ENCODE assay signal across 16 cellular contexts in the genomic region with DNA sequence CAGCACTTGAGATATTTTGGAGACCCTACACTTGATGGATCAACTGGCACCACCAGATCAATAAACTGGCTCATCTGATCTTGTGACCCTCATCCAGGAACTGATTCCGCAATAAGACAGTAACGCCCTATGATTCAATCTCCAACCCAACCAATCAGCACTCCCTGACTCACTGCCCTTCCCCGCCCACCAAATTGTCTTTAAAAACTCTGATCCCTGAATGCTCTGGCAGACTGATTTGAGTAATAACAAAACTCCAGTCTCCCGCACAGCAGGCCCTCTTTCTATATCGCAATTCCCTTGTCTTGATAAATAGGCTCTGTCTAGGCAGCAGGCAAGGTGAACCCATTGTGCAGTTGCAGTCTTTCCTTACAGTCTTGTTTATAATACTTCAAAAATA.
"Had no signal": no experiment of that assay in that cellular context is flagged by ENCODE, and none has a peak within 500 bp of the region (broad histone marks: within the 10 kb centered on the region; RNA-seq: fewer than 3 reads in every experiment).

No MANE protein-coding gene starts in this region.

- ATAC-seq: activated CD4-positive, alpha-beta T cell treated with anti-CD3 and anti-CD28 coated beads for 36 hours; esophagus mucosa; naive thymus-derived CD8-positive, alpha-beta T cell; stimulated activated memory B cell treated with anti-CD40 and anti-IgM and Interleukin-4, amounts not matched to agents 10 μg/mL and 1 μg/mL and 100 μg/mL, for 72 hours; T-helper 17 cell had no signal

- H3K27me3 ChIP-seq: cardiac muscle cell, dorsolateral prefrontal cortex, thyroid gland had no signal

- H3K27ac Mint-ChIP-seq: activated CD4-positive, alpha-beta memory T cell treated with anti-CD3 and anti-CD28 coated beads, Interleukin-2, amount 10 ng/mL, durations not matched to agents 7 days and 5 days; activated CD4-positive, alpha-beta T cell treated with anti-CD3 and anti-CD28 coated beads for 36 hours; activated naive CD4-positive, alpha-beta T cell treated with anti-CD3 and anti-CD28 coated beads, Interleukin-2, amount 10 ng/mL, durations not matched to agents 7 days and 5 days; activated T-cell treated with anti-CD3 and anti-CD28 coated beads, Interleukin-2, amount 50 U/mL, for 24 hours; memory B cell; naive thymus-derived CD8-positive, alpha-beta T cell; stimulated activated memory B cell treated with anti-CD40 and anti-IgM and Interleukin-4, amounts not matched to agents 10 μg/mL and 1 μg/mL and 100 μg/mL, for 72 hours; T-helper 17 cell had no signal

- H3K36me3 Mint-ChIP-seq: activated naive CD4-positive, alpha-beta T cell treated with anti-CD3 and anti-CD28 coated beads, Interleukin-2, amount 10 ng/mL, durations not matched to agents 7 days and 5 days; memory B cell; naive thymus-derived CD8-positive, alpha-beta T cell; stimulated activated memory B cell treated with anti-CD40 and anti-IgM and Interleukin-4, amounts not matched to agents 10 μg/mL and 1 μg/mL and 100 μg/mL, for 72 hours had no signal

- H3K9me3 ChIP-seq: left ventricle myocardium inferior, thyroid gland had no signal

- H3K4me3 ChIP-seq: cardiac muscle cell, dorsolateral prefrontal cortex, left ventricle myocardium inferior, thyroid gland had no signal

- H3K4me1 ChIP-seq: left ventricle myocardium inferior, thyroid gland had no signal

- H3K36me3 ChIP-seq: cardiac muscle cell, left ventricle myocardium inferior, thyroid gland, WERI-Rb-1 had no signal

- DNase-seq: activated CD4-positive, alpha-beta memory T cell treated with anti-CD3 and anti-CD28 coated beads, Interleukin-2, amount 10 ng/mL, durations not matched to agents 7 days and 5 days; activated CD4-positive, alpha-beta T cell treated with anti-CD3 and anti-CD28 coated beads for 36 hours; activated naive CD4-positive, alpha-beta T cell treated with anti-CD3 and anti-CD28 coated beads, Interleukin-2, amount 10 ng/mL, durations not matched to agents 7 days and 5 days; activated T-cell treated with anti-CD3 and anti-CD28 coated beads, Interleukin-2, amount 50 U/mL, for 24 hours; dorsolateral prefrontal cortex; kidney; left ventricle myocardium inferior; naive thymus-derived CD8-positive, alpha-beta T cell; retina; T-helper 17 cell; thyroid gland; WERI-Rb-1 had no signal

- H3K27me3 Mint-ChIP-seq: activated CD4-positive, alpha-beta memory T cell treated with anti-CD3 and anti-CD28 coated beads, Interleukin-2, amount 10 ng/mL, durations not matched to agents 7 days and 5 days; activated CD4-positive, alpha-beta T cell treated with anti-CD3 and anti-CD28 coated beads for 36 hours; activated naive CD4-positive, alpha-beta T cell treated with anti-CD3 and anti-CD28 coated beads, Interleukin-2, amount 10 ng/mL, durations not matched to agents 7 days and 5 days; activated T-cell treated with anti-CD3 and anti-CD28 coated beads, Interleukin-2, amount 50 U/mL, for 24 hours; memory B cell; naive thymus-derived CD8-positive, alpha-beta T cell; stimulated activated memory B cell treated with anti-CD40 and anti-IgM and Interleukin-4, amounts not matched to agents 10 μg/mL and 1 μg/mL and 100 μg/mL, for 72 hours; T-helper 17 cell had no signal

- H3K27ac ChIP-seq: cardiac muscle cell, dorsolateral prefrontal cortex, left ventricle myocardium inferior, thyroid gland, WERI-Rb-1 had no signal

- H3K4me1 Mint-ChIP-seq: activated CD4-positive, alpha-beta memory T cell treated with anti-CD3 and anti-CD28 coated beads, Interleukin-2, amount 10 ng/mL, durations not matched to agents 7 days and 5 days; activated CD4-positive, alpha-beta T cell treated with anti-CD3 and anti-CD28 coated beads for 36 hours; activated naive CD4-positive, alpha-beta T cell treated with anti-CD3 and anti-CD28 coated beads, Interleukin-2, amount 10 ng/mL, durations not matched to agents 7 days and 5 days; memory B cell; naive thymus-derived CD8-positive, alpha-beta T cell; stimulated activated memory B cell treated with anti-CD40 and anti-IgM and Interleukin-4, amounts not matched to agents 10 μg/mL and 1 μg/mL and 100 μg/mL, for 72 hours; T-helper 17 cell had no signal

- H3K4me3 Mint-ChIP-seq: activated CD4-positive, alpha-beta memory T cell treated with anti-CD3 and anti-CD28 coated beads, Interleukin-2, amount 10 ng/mL, durations not matched to agents 7 days and 5 days; activated CD4-positive, alpha-beta T cell treated with anti-CD3 and anti-CD28 coated beads for 36 hours; activated naive CD4-positive, alpha-beta T cell treated with anti-CD3 and anti-CD28 coated beads, Interleukin-2, amount 10 ng/mL, durations not matched to agents 7 days and 5 days; activated T-cell treated with anti-CD3 and anti-CD28 coated beads, Interleukin-2, amount 50 U/mL, for 24 hours; memory B cell; naive thymus-derived CD8-positive, alpha-beta T cell; stimulated activated memory B cell treated with anti-CD40 and anti-IgM and Interleukin-4, amounts not matched to agents 10 μg/mL and 1 μg/mL and 100 μg/mL, for 72 hours; T-helper 17 cell had no signal
